25 cellular contexts compared by ENCODE assay signal in genomic region chr7:83931968-83932367, GRCh38.
A peak's percentile ranks its signal among the peaks of the same experiment; 100 is the strongest.
DNase-seq lines count a peak whose midpoint lies in the region; ATAC-seq, FAIRE-seq and TF ChIP-seq lines count a peak whose summit lies in the region.
"Had no signal": no experiment of that assay in that cellular context is flagged by ENCODE, and none has a peak within 500 bp of the region (broad histone marks: within the 10 kb centered on the region; RNA-seq: fewer than 3 reads in every experiment).

No MANE protein-coding gene starts in this region.

- no peaks in the 10 kb centered on the region for H4K20me1 ChIP-seq in GM12878 (ENCODE audit: control insufficient read depth, insufficient read depth)
- H4K20me1 ChIP-seq: BLaER1 had no signal

- FAIRE-seq in GM12878 (lab: Jason Lieb, UNC) = no peak
- FAIRE-seq: A204.1, GM18507 had no signal

- in situ Hi-C loops in GM12878 (cut with MboI) = no loop called here

- H3K4me1 Mint-ChIP-seq in activated T-helper 17 cell treated with anti-CD3 and anti-CD28 coated beads, Interleukin-2, amount 50 U/mL, for 72 hours = no peaks in the 10 kb centered on the region
- H3K4me1 Mint-ChIP-seq: CD4-positive, CD25-positive, alpha-beta regulatory T cell; CD8-positive, alpha-beta memory T cell had no signal

- POLR2A ChIA-PET in GM12878 (lab: Charles Lee) (interaction anchor here (1.5 kb wide), 1 partner anchor 170 kb away, joined by 3 read pairs; no protein-coding TSS in a partner anchor), RWPE1 (lab: Yijun Ruan, JAX; ENCODE audit: low non-redundant PET) (no interaction called here)

- H3K27ac Mint-ChIP-seq in activated T-helper 17 cell treated with anti-CD3 and anti-CD28 coated beads, Interleukin-2, amount 50 U/mL, for 72 hours = no peak overlapping the region
- H3K27ac Mint-ChIP-seq: CD14-positive monocyte; CD4-positive, alpha-beta memory T cell; CD4-positive, CD25-positive, alpha-beta regulatory T cell; CD8-positive, alpha-beta memory T cell had no signal

- no peak overlapping the region for H3K9ac ChIP-seq in GM12878 (ENCODE audit: control insufficient read depth, insufficient read depth, low read length)
- H3K9ac ChIP-seq: BLaER1 had no signal

- no peaks in the 10 kb centered on the region for H3K9me3 ChIP-seq in GM12878 (replicated peaks; ENCODE audit: control insufficient read depth, insufficient read depth, low read length)
- H3K9me3 ChIP-seq: BE2C, BLaER1 had no signal

- H3K36me3 Mint-ChIP-seq in activated T-helper 17 cell treated with anti-CD3 and anti-CD28 coated beads, Interleukin-2, amount 50 U/mL, for 72 hours (ENCODE audit: low read depth) = no peaks in the 10 kb centered on the region
- H3K36me3 Mint-ChIP-seq: CD14-positive monocyte; CD4-positive, alpha-beta memory T cell; CD4-positive, CD25-positive, alpha-beta regulatory T cell had no signal

- no TSS peak for BruUV-seq in GM12878 (replicated peaks; lab: Mats Ljungman, UMichigan)

- no peak for TF ChIP-seq POLR2A in GM12878 (IDR thresholded peaks at IDR 0.05; ENCODE audit: low read depth, low read length)

- CTCF ChIA-PET in GM12878 (lab: Yijun Ruan, JAX) = interaction anchor here (1.0 to 11.9 kb wide), 10 partner anchors 8 to 1091 kb away, joined by 3 to 186 read pairs (median 4); no protein-coding TSS in a partner anchor
- CTCF ChIA-PET in RWPE1 (lab: Yijun Ruan, JAX) = no interaction called here

- H2AFZ ChIP-seq in GM12878 (ENCODE audit: control insufficient read depth, low read depth, low read length) = no peak overlapping the region

- no peak overlapping the region for H3K4me3 Mint-ChIP-seq in activated T-helper 17 cell treated with anti-CD3 and anti-CD28 coated beads, Interleukin-2, amount 50 U/mL, for 72 hours
- H3K4me3 Mint-ChIP-seq: CD14-positive monocyte; CD4-positive, alpha-beta memory T cell; CD4-positive, CD25-positive, alpha-beta regulatory T cell; CD8-positive, alpha-beta memory T cell had no signal

- no peak for TF ChIP-seq CTCF in GM12878 (IDR thresholded peaks at IDR 0.05 in 2 of 3, conservative IDR thresholded peaks at IDR 0.05 in 1 of 3; ENCODE audit: control insufficient read depth in 2 of 3, extremely low read depth in 1 of 3, insufficient read depth in 1 of 3, low read depth in 3 of 3, low read length in 3 of 3)
- no peak for TF ChIP-seq CTCF in RWPE1 (conservative IDR thresholded peaks at IDR 0.05; ENCODE audit: low read depth)

- peak; percentile 66 for ATAC-seq in GM18511 (IDR thresholded peaks at IDR 0.05; ENCODE audit: unreplicated experiment)
- peak; percentile 41 for ATAC-seq in HG03342 (IDR thresholded peaks at IDR 0.05; ENCODE audit: unreplicated experiment)
- peak; percentile 68 for ATAC-seq in GM12878
- no peak for ATAC-seq in activated T-helper 17 cell treated with anti-CD3 and anti-CD28 coated beads, Interleukin-2, amount 50 U/mL, for 72 hours (replicated peaks)

- TF ChIP-seq EP300 in GM12878 (IDR thresholded peaks at IDR 0.05; ENCODE audit: borderline replicate concordance in 1 of 2, control insufficient read depth in 1 of 2, low read depth in 2 of 2, low read length in 2 of 2) = no peak

- no peak overlapping the region for H3K4me2 ChIP-seq in GM12878 (ENCODE audit: control insufficient read depth, insufficient read depth)
- H3K4me2 ChIP-seq: BLaER1 had no signal

- RAD21 ChIA-PET in GM12878 (lab: Charles Lee; ENCODE audit: unreplicated experiment) = interaction anchor here (1.2 to 10.0 kb wide), 5 partner anchors 16 to 1093 kb away, joined by 3 to 79 read pairs (median 3); no protein-coding TSS in a partner anchor

- no peaks in the 10 kb centered on the region for H3K36me3 ChIP-seq in GM12878 (ENCODE audit: control insufficient read depth in 2 of 2, insufficient read depth in 2 of 2, low read length in 1 of 2)
- H3K36me3 ChIP-seq: BE2C, BLaER1 had no signal

- H3K27me3 ChIP-seq in GM12878 (replicated peaks in 1 of 2; ENCODE audit: control insufficient read depth in 2 of 2, insufficient read depth in 2 of 2, low read length in 1 of 2) = no peaks in the 10 kb centered on the region
- H3K27me3 ChIP-seq: BE2C, BLaER1 had no signal

- no peaks in the 10 kb centered on the region for H3K79me2 ChIP-seq in GM12878 (ENCODE audit: control insufficient read depth, insufficient read depth, low read length)

- intact Hi-C loops in GM12878 (cut with micrococcal nuclease; ENCODE audit: unreplicated experiment) = loop anchor here (5.0 kb wide), 1 partner anchor 135 kb away; no protein-coding TSS in a partner anchor

- no peak for TF ChIP-seq RAD21 in GM12878 (IDR thresholded peaks at IDR 0.05; ENCODE audit: insufficient read depth, low read depth, low read length)

- H3K4me1 ChIP-seq in GM12878 (ENCODE audit: control insufficient read depth, insufficient read depth, low read length) = no peaks in the 10 kb centered on the region
- H3K4me1 ChIP-seq: BE2C, BLaER1 had no signal

- SMC1A ChIA-PET in GM12878 (lab: Charles Lee; ENCODE audit: uncharacterized antibody, unreplicated experiment) = interaction anchor here (0.7 to 9.3 kb wide), 8 partner anchors 9 to 1092 kb away, joined by 3 to 116 read pairs (median 4); no protein-coding TSS in a partner anchor

- DNase-seq in GM12878 (ENCODE audit: low read depth, low spot score) = no peak
- DNase-seq in NCI-H82 (lab: John Stamatoyannopoulos, UW) = no peak
- no peak for DNase-seq in RWPE1 (ENCODE audit: low spot score)
- DNase-seq: 8988T; ACHN; BE2C; C1 segment of cervical spinal cord; CD4-positive, alpha-beta memory T cell; CD4-positive, CD25-positive, alpha-beta regulatory T cell; CD8-positive, alpha-beta memory T cell; COR-L47; DMS 273 treated with DMSO at 0.1 percent for 48 hours; DMS153; DMS53; DMS79; DND-41; EL; GDM1 had no signal

- H3K27ac ChIP-seq in GM12878 (ENCODE audit: control insufficient read depth, insufficient read depth) (no peak overlapping the region), RWPE1 (no peak overlapping the region)
- H3K27ac ChIP-seq: BLaER1 had no signal

- WGBS in GM12878 (ENCODE audit: insufficient coverage, insufficient replicate concordance, low lambda C conversion rate, missing lambda C conversion rate) = 7% methylated on average over 2 of the region's 2 CpGs

- H3K4me3 ChIP-seq in GM12878 = no peak overlapping the region
- H3K4me3 ChIP-seq: BLaER1 had no signal

- no peaks in the 10 kb centered on the region for H3K27me3 Mint-ChIP-seq in activated T-helper 17 cell treated with anti-CD3 and anti-CD28 coated beads, Interleukin-2, amount 50 U/mL, for 72 hours
- H3K27me3 Mint-ChIP-seq: CD4-positive, alpha-beta memory T cell; CD4-positive, CD25-positive, alpha-beta regulatory T cell; CD8-positive, alpha-beta memory T cell had no signal

- H3K9me3 Mint-ChIP-seq in activated T-helper 17 cell treated with anti-CD3 and anti-CD28 coated beads, Interleukin-2, amount 50 U/mL, for 72 hours = no peaks in the 10 kb centered on the region

TF ChIP-seq in GM12878, 131 proteins besides CTCF, POLR2A, EP300 and RAD21:
- TF ChIP-seq HCFC1 (IDR thresholded peaks at IDR 0.05; ENCODE audit: low read length) = no peak
